In the genomic region with DNA sequence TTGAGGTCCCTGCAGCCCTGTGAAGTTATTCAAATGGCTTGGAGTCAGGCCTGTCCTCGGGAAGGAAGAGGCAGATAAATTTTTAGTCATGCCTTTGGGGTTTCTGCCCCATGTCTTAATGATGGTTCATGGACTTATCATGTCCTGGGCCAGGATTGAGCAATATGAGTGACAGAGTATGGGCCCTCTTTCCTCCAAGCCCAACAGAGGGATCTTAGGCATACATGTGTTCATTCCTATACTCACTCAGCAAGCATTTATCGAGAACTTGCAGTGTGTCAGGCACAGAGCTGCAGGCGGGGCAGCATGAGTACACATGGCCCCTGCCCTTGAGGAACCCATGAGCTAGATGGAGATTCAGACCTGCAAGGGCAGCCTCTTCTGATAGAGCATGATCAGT, we compare ENCODE assay signal across 20 cellular contexts. TPM values are rescaled to one million over a fixed set of nuclear protein-coding genes. Genes with fewer than 3 reads are reported as not detected.
DNase-seq lines count a peak whose midpoint lies in the region; ATAC-seq, FAIRE-seq and TF ChIP-seq lines count a peak whose summit lies in the region.
"Had no signal": no experiment of that assay in that cellular context is flagged by ENCODE, and none has a peak within 500 bp of the region (broad histone marks: within the 10 kb centered on the region; RNA-seq: fewer than 3 reads in every experiment).

No MANE protein-coding gene starts in this region.

- TF ChIP-seq CTCF in sigmoid colon (IDR thresholded peaks at IDR 0.05): no peak

- WGBS in sigmoid colon, 2 donors: 84 to 86% methylated on average over 3 of the region's 3 CpGs
- 78 to 90% (median 83%) methylated on average over 3 of the region's 3 CpGs for WGBS in small intestine, 3 donors

- H3K27ac ChIP-seq in sigmoid colon (peak overlapping the region in 3 of 4 donors; percentile 34 to 50 (median 46)), small intestine (ENCODE audit: low read depth in 1 of 2, low read length in 1 of 2) (no peak overlapping the region)
- H3K27ac ChIP-seq: esophagus squamous epithelium, thoracic aorta had no signal

- H3K36me3 ChIP-seq in sigmoid colon (no peaks in the 10 kb centered on the region), small intestine (ENCODE audit: control insufficient read depth in 2 of 2, insufficient read depth in 2 of 2, low read length in 2 of 2) (no peaks in the 10 kb centered on the region)
- H3K36me3 ChIP-seq: esophagus squamous epithelium, thoracic aorta had no signal

- no peak for FAIRE-seq in small intestine (lab: Jason Lieb, UNC)
- FAIRE-seq: RCC 7860 had no signal

- intact Hi-C loops in sigmoid colon (cut with DNase I): no loop called here

- TF ChIP-seq POLR2A in sigmoid colon (IDR thresholded peaks at IDR 0.05): no peak

- TF ChIP-seq EP300 in sigmoid colon (IDR thresholded peaks at IDR 0.05): no peak

- no peaks in the 10 kb centered on the region for H3K9me3 ChIP-seq in sigmoid colon
- H3K9me3 ChIP-seq in small intestine (ENCODE audit: control insufficient read depth, low read depth): no peaks in the 10 kb centered on the region
- H3K9me3 ChIP-seq: esophagus squamous epithelium, thoracic aorta had no signal

- DNase-seq in GM04504 (ENCODE audit: low read depth) (peak; percentile 55), OCI-M1 (lab: John Stamatoyannopoulos, UW) (peak; percentile 69), sigmoid colon (no peak), COLO668 (lab: John Stamatoyannopoulos, UW; ENCODE audit: unreplicated experiment) (no peak), small intestine (no peak)
- no peak for DNase-seq in effector CD8-positive, alpha-beta T cell (lab: John Stamatoyannopoulos, UW)
- DNase-seq: esophagus squamous epithelium, GOT3, NCI-H146, NCI-H226, occipital lobe had no signal

- ATAC-seq in esophagus mucosa (peak; percentile 48), HG03045 (IDR thresholded peaks at IDR 0.05; ENCODE audit: unreplicated experiment) (no peak)
- ATAC-seq: activated CD4-positive, CD25-positive, alpha-beta regulatory T cell treated with anti-CD3 and anti-CD28 coated beads, Interleukin-2, amount 50 U/mL, for 24 hours; activated T-helper 17 cell treated with anti-CD3 and anti-CD28 coated beads, Interleukin-2, amount 50 U/mL, for 72 hours; right cardiac atrium; stimulated activated effector memory CD8-positive, alpha-beta T cell treated with anti-CD3 and anti-CD28 coated beads, Interleukin-12 subunit alpha, Interleukin-12 subunit beta, amount 100 ng/mL, for 72 hours had no signal

- H3K4me1 ChIP-seq in sigmoid colon: peaks cover 0 to 66% (median 54%) of the 10 kb centered on the region in 4 donors
- H3K4me1 ChIP-seq in small intestine (ENCODE audit: control insufficient read depth in 2 of 2, insufficient read depth in 1 of 2, low read depth in 1 of 2, low read length in 1 of 2): no peaks in the 10 kb centered on the region

- H3K4me3 ChIP-seq in sigmoid colon (no peak overlapping the region), small intestine (ENCODE audit: low read depth in 1 of 2, low read length in 2 of 2) (no peak overlapping the region)
- H3K4me3 ChIP-seq: esophagus squamous epithelium, thoracic aorta had no signal

- no peaks in the 10 kb centered on the region for H3K27me3 ChIP-seq in sigmoid colon
- H3K27me3 ChIP-seq in small intestine (ENCODE audit: control insufficient read depth in 2 of 2, insufficient read depth in 2 of 2, low read length in 2 of 2): peaks cover 2 to 10% of the 10 kb centered on the region in 2 donors

RNA-seq across cellular contexts. Expression of a gene that starts 6.2 kb away (rescaled TPM):
- total RNA-seq in esophagus mucosa: 0.80 TPM
- 10 to 100 TPM; 15.1 to 19.4 (median 17.2) TPM for total RNA-seq in sigmoid colon
- under 1 TPM; 0.23 to 0.63 (median 0.60) TPM for polyA plus RNA-seq in sigmoid colon
- polyA plus RNA-seq in small intestine: under 1 TPM in 2 of 3 donors, not detected in 1; 0.22 to 0.31 TPM
- total RNA-seq: lung microvascular endothelial cell had no signal

Comparison
In these comparisons a context has a peak if more than half of its experiments do, and no peak if none do; other contexts are left out.
1. DNase-seq: peak in GM04504 (single experiment) and OCI-M1 (single experiment); none in sigmoid colon (single experiment), effector CD8-positive, alpha-beta T cell (single experiment), COLO668 (single experiment) and small intestine (single experiment).
2. H3K27ac ChIP-seq: peak in sigmoid colon (3 of 4); none in small intestine (0 of 2).